14 cellular contexts compared by ENCODE assay signal in genomic region chr5:66851306-66851705, GRCh38.
"Had no signal": no experiment of that assay in that cellular context is flagged by ENCODE, and none has a peak within 500 bp of the region (broad histone marks: within the 10 kb centered on the region; RNA-seq: fewer than 3 reads in every experiment).

No MANE protein-coding gene starts in this region.

- DNase-seq: activated CD4-positive, alpha-beta T cell treated with anti-CD3 and anti-CD28 coated beads for 48 hours; activated effector memory CD4-positive, alpha-beta T cell treated with Interleukin-2 at 50 U/mL for 16 hours; amniotic stem cell; brain microvascular endothelial cell; endodermal cell; foreskin melanocyte; heart left ventricle; islet precursor cell; left ventricle myocardium inferior; nephron progenitor cell; stimulated activated CD4-positive, alpha-beta T cell treated with anti-CD3 and anti-CD28 coated beads, Interleukin-4, amount 100 ng/mL, for 4 hours; stomach had no signal

- H3K4me1 ChIP-seq: stomach had no signal

- H3K27ac ChIP-seq: brain microvascular endothelial cell, esophagus muscularis mucosa, heart left ventricle, left ventricle myocardium inferior, stomach had no signal

- H3K36me3 ChIP-seq: brain microvascular endothelial cell, esophagus muscularis mucosa, heart left ventricle, left ventricle myocardium inferior, stomach had no signal

- ATAC-seq: heart left ventricle, WTC11 had no signal

- H3K9me3 ChIP-seq: esophagus muscularis mucosa, heart left ventricle, left ventricle myocardium inferior, stomach had no signal

- H3K27me3 ChIP-seq: brain microvascular endothelial cell, esophagus muscularis mucosa, heart left ventricle had no signal

- H3K4me3 ChIP-seq: esophagus muscularis mucosa, heart left ventricle, left ventricle myocardium inferior, stomach had no signal
